8 cellular contexts compared by ENCODE assay signal in genomic region chr14:27148143-27148542, GRCh38.
"Had no signal": no experiment of that assay in that cellular context is flagged by ENCODE, and none has a peak within 500 bp of the region (broad histone marks: within the 10 kb centered on the region; RNA-seq: fewer than 3 reads in every experiment).

No MANE protein-coding gene starts in this region.

- H2AFZ ChIP-seq: GM23248 had no signal

- H3K4me3 ChIP-seq: GM23248, HAP-1 had no signal

- H3K4me1 ChIP-seq: HAP-1 had no signal

- ATAC-seq: HCT116, HepG2 had no signal

- H3K9ac ChIP-seq: GM23248 had no signal

- H3K27ac ChIP-seq: GM23248, HL-60 had no signal

- H3K9me3 ChIP-seq: HAP-1 had no signal

- H3K36me3 ChIP-seq: HAP-1 had no signal

- DNase-seq: GM23248, GOT3, H7, KBM-7 had no signal
